ENCODE assay signal across 16 cellular contexts in the genomic region with DNA sequence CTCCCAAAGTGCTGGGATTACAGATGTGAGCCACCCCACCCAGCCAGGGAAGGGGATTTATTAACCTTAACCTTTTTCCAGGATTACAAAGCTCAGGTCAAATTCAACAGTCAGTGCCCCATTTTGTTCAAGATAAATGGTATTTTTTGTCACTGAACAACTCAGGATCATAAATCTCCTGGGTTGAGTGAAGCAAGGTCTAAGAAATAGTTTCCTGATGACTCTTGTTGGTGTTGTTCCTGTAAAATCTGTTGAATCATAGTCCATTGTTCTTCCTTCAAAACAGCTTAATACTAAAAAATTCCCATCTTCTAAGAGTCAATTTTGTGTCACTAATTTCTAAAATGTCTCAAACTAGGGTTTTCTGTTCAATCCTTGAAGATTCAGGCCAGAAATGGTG. TPM values are rescaled to one million over a fixed set of nuclear protein-coding genes. Genes with fewer than 3 reads are reported as not detected.
DNase-seq lines count a peak whose midpoint lies in the region; ATAC-seq and TF ChIP-seq lines count a peak whose summit lies in the region.
"Had no signal": no experiment of that assay in that cellular context is flagged by ENCODE, and none has a peak within 500 bp of the region (broad histone marks: within the 10 kb centered on the region; RNA-seq: fewer than 3 reads in every experiment).

No MANE protein-coding gene starts in this region.

- no peaks in the 10 kb centered on the region for H3K27me3 ChIP-seq in CD4-positive, alpha-beta memory T cell (ENCODE audit: insufficient read depth, low read length)

- no peaks in the 10 kb centered on the region for H3K36me3 ChIP-seq in CD4-positive, alpha-beta memory T cell (ENCODE audit: insufficient read depth, low read length)

- H3K4me3 Mint-ChIP-seq in CD4-positive, alpha-beta memory T cell = no peak overlapping the region

- no peaks in the 10 kb centered on the region for H3K36me3 Mint-ChIP-seq in CD4-positive, alpha-beta memory T cell

- TF ChIP-seq CTCF in RWPE1 (conservative IDR thresholded peaks at IDR 0.05; ENCODE audit: low read depth) = no peak

- H3K27ac Mint-ChIP-seq in CD4-positive, alpha-beta memory T cell = no peak overlapping the region

- intact Hi-C loops in CD4-positive, alpha-beta memory T cell (cut with micrococcal nuclease) = no loop called here

- CTCF ChIA-PET in RWPE1 (lab: Yijun Ruan, JAX) = interaction anchor here (0.5 to 1.7 kb wide), 3 partner anchors 37 to 182 kb away, joined by 3 to 9 read pairs (median 3); no protein-coding TSS in a partner anchor
- CTCF ChIA-PET in CD4-positive, alpha-beta memory T cell (lab: Charles Lee; ENCODE audit: partially characterized antibody) = interaction anchor here (2.0 to 3.9 kb wide), 2 partner anchors 11 to 69 kb away, joined by 5 to 15 read pairs; no protein-coding TSS in a partner anchor

- no peaks in the 10 kb centered on the region for H3K4me1 ChIP-seq in CD4-positive, alpha-beta memory T cell (ENCODE audit: insufficient read depth, low read length)
- H3K4me1 ChIP-seq: parathyroid adenoma had no signal

- no peaks in the 10 kb centered on the region for H3K9me3 ChIP-seq in CD4-positive, alpha-beta memory T cell (ENCODE audit: control insufficient read depth in 1 of 2, low read length in 2 of 2)

- no peaks in the 10 kb centered on the region for H3K9me3 Mint-ChIP-seq in CD4-positive, alpha-beta memory T cell

- peak overlapping the region; percentile 22; the same call in 1 of the 2 replicates for H3K27ac ChIP-seq in RWPE1
- peak overlapping the region; percentile 81 for H3K27ac ChIP-seq in epithelial cell of prostate
- no peak overlapping the region for H3K27ac ChIP-seq in CD4-positive, alpha-beta memory T cell (ENCODE audit: low read depth, low read length)
- H3K27ac ChIP-seq: C4-2B, parathyroid adenoma had no signal

- H3K4me1 Mint-ChIP-seq in CD4-positive, alpha-beta memory T cell = no peaks in the 10 kb centered on the region

- no peaks in the 10 kb centered on the region for H3K27me3 Mint-ChIP-seq in CD4-positive, alpha-beta memory T cell

- POLR2A ChIA-PET in RWPE1 (lab: Yijun Ruan, JAX; ENCODE audit: low non-redundant PET) = no interaction called here
- POLR2A ChIA-PET in CD4-positive, alpha-beta memory T cell (lab: Charles Lee; ENCODE audit: partially characterized antibody) = no interaction called here

- H3K4me3 ChIP-seq in CD4-positive, alpha-beta memory T cell (ENCODE audit: low read length in 2 of 2) = no peak overlapping the region
- H3K4me3 ChIP-seq: GM12878 had no signal

- ATAC-seq in HG02973 (IDR thresholded peaks at IDR 0.05; ENCODE audit: unreplicated experiment) (no peak), GM19351 (IDR thresholded peaks at IDR 0.05; ENCODE audit: unreplicated experiment) (no peak)
- ATAC-seq: GM12878, left colon had no signal

- DNase-seq in GM03348 (ENCODE audit: low spot score) (peak; percentile 73), RWPE1 (ENCODE audit: low spot score) (peak; percentile 88), epithelial cell of prostate (ENCODE audit: low read depth, low spot score) (peak; percentile 50), pulmonary artery endothelial cell (ENCODE audit: low read depth, low spot score) (peak; percentile 26), GM19240 (ENCODE audit: insufficient read length, low spot score) (no peak)
- DNase-seq in CD4-positive, alpha-beta memory T cell = no peak
- DNase-seq: activated CD4-positive, alpha-beta T cell treated with anti-CD3 and anti-CD28 coated beads for 1 hour; DND-41; left colon; stimulated activated CD4-positive, alpha-beta T cell treated with anti-CD3 and anti-CD28 coated beads, Interleukin-2, amount 100 ng/mL, for 24 hours; T-helper 1 cell had no signal

RNA-seq across cellular contexts. Expression of gene JMY, which starts 33.9 kb away (rescaled TPM):
- 8.9 and 10.7 TPM in 2 replicates for total RNA-seq in pulmonary artery endothelial cell
- 10 to 100 TPM; 25.7 to 29.7 TPM for total RNA-seq in CD4-positive, alpha-beta memory T cell
- polyA plus RNA-seq in CD4-positive, alpha-beta memory T cell = 1 to 10 TPM; 4.0 to 5.4 TPM

Comparison
In these comparisons a context has a peak if more than half of its experiments do, and no peak if none do; other contexts are left out.
1. DNase-seq: peak in GM03348 (single experiment), RWPE1 (single experiment), epithelial cell of prostate (single experiment) and pulmonary artery endothelial cell (single experiment); none in GM19240 (single experiment) and CD4-positive, alpha-beta memory T cell (0 of 5).